13 cellular contexts compared by ENCODE assay signal in genomic region chr22:33842006-33842354, GRCh38.
DNase-seq lines count a peak whose midpoint lies in the region; ATAC-seq and TF ChIP-seq lines count a peak whose summit lies in the region.
"Had no signal": no experiment of that assay in that cellular context is flagged by ENCODE, and none has a peak within 500 bp of the region (broad histone marks: within the 10 kb centered on the region; RNA-seq: fewer than 3 reads in every experiment).

No MANE protein-coding gene starts in this region.

- no peaks in the 10 kb centered on the region for H3K36me3 ChIP-seq in left ventricle myocardium inferior
- no peaks in the 10 kb centered on the region; the same call in 1 of the 2 replicates for H3K36me3 ChIP-seq in OCI-LY7 (ENCODE audit: insufficient read depth, low read length)
- H3K36me3 ChIP-seq in colonic mucosa: no peaks in the 10 kb centered on the region

- peak overlapping the region; percentile 37; the same call in 1 of the 2 replicates for H2AFZ ChIP-seq in OCI-LY7 (ENCODE audit: low read length)

- H4K20me1 ChIP-seq in OCI-LY7 (ENCODE audit: insufficient read depth, low read length): no peaks in the 10 kb centered on the region

- no peak for TF ChIP-seq CTCF in left ventricle myocardium inferior (IDR thresholded peaks at IDR 0.05; ENCODE audit: borderline replicate concordance)
- no peak for TF ChIP-seq CTCF in OCI-LY7 (conservative IDR thresholded peaks at IDR 0.05; ENCODE audit: low read length)
- TF ChIP-seq CTCF in colonic mucosa (IDR thresholded peaks at IDR 0.05): no peak

- H3K4me3 ChIP-seq in left ventricle myocardium inferior: peak overlapping the region; percentile 17
- peak overlapping the region; percentile 60 for H3K4me3 ChIP-seq in OCI-LY7 (ENCODE audit: low read depth, low read length, poor library complexity, severe bottlenecking)
- H3K4me3 ChIP-seq in colonic mucosa: no peak overlapping the region
- H3K4me3 ChIP-seq: skin epidermis had no signal

- H3K27me3 ChIP-seq in left ventricle myocardium inferior (ENCODE audit: low read depth) (no peaks in the 10 kb centered on the region), colonic mucosa (no peaks in the 10 kb centered on the region)

- H3K9me3 ChIP-seq in left ventricle myocardium inferior (replicated peaks): no peaks in the 10 kb centered on the region
- H3K9me3 ChIP-seq in OCI-LY7 (ENCODE audit: low read length): peaks cover 9% of the 10 kb centered on the region; the same call in 1 of the 2 replicates
- no peaks in the 10 kb centered on the region for H3K9me3 ChIP-seq in colonic mucosa

- no peak overlapping the region for H3K9ac ChIP-seq in colonic mucosa (ENCODE audit: low read depth in 2 of 2, low read length in 2 of 2)

- CTCF ChIA-PET in OCI-LY7 (lab: Charles Lee; ENCODE audit: unreplicated experiment): no interaction called here

- no peak for DNase-seq in left ventricle myocardium inferior
- DNase-seq in left cardiac atrium: no peak
- peak; percentile 78 for DNase-seq in OCI-LY7 (ENCODE audit: low spot score)
- DNase-seq in colonic mucosa: no peak
- DNase-seq in glomerular visceral epithelial cell (ENCODE audit: extremely low spot score): no peak
- no peak for DNase-seq in activated CD4-positive, alpha-beta T cell treated with anti-CD3 and anti-CD28 coated beads, Interleukin-2, amount 50 U/mL, for 48 hours
- no peak for DNase-seq in GM19240 (ENCODE audit: insufficient read length, low spot score)
- DNase-seq: activated CD4-positive, alpha-beta T cell treated with anti-CD3 and anti-CD28 coated beads, Interleukin-2, amount 10 ng/mL, durations not matched to agents 24 days and 14 days; CD4-positive, alpha-beta T cell; stimulated activated naive CD4-positive, alpha-beta T cell had no signal

- H3K4me1 ChIP-seq in left ventricle myocardium inferior (peaks cover 65% of the 10 kb centered on the region), OCI-LY7 (ENCODE audit: insufficient read depth, low read length, poor library complexity, severe bottlenecking) (peaks cover 59% of the 10 kb centered on the region), colonic mucosa (no peaks in the 10 kb centered on the region)

- peaks cover 10% of the 10 kb centered on the region; the same call in 1 of the 2 replicates for H3K79me2 ChIP-seq in OCI-LY7 (ENCODE audit: insufficient read depth, low read depth, low read length)

- peak overlapping the region; percentile 67 for H3K27ac ChIP-seq in left ventricle myocardium inferior (replicated peaks)
- H3K27ac ChIP-seq in OCI-LY7 (ENCODE audit: low read depth, low read length, poor library complexity, severe bottlenecking): peak overlapping the region; percentile 93
- no peak overlapping the region for H3K27ac ChIP-seq in colonic mucosa

- H3K4me2 ChIP-seq in OCI-LY7 (ENCODE audit: low read length): peak overlapping the region; percentile 85

- ATAC-seq in left cardiac atrium: no peak
- ATAC-seq in HG02884 (IDR thresholded peaks at IDR 0.05; ENCODE audit: unreplicated experiment): peak; percentile 63
- ATAC-seq: activated naive CD4-positive, alpha-beta T cell treated with anti-CD3 and anti-CD28 coated beads, Interleukin-2, amount 50 U/mL, for 72 hours had no signal

- no peaks in the 10 kb centered on the region for H3K9me2 ChIP-seq in OCI-LY7 (ENCODE audit: insufficient read depth, low read length)

- TSS peak; percentile 65 for BruUV-seq in OCI-LY7 (replicated peaks; lab: Mats Ljungman, UMichigan)

- intact Hi-C loops in left ventricle myocardium inferior (cut with micrococcal nuclease): no loop called here
- intact Hi-C loops in left cardiac atrium (cut with DNase I): no loop called here
- intact Hi-C loops in OCI-LY7 (cut with micrococcal nuclease; ENCODE audit: unreplicated experiment): loop anchor here (1.0 to 5.0 kb wide), 9 partner anchors 11 to 569 kb away; no protein-coding TSS in a partner anchor
- intact Hi-C loops in colonic mucosa (cut with DNase I): no loop called here

- POLR2A ChIA-PET in OCI-LY7 (lab: Charles Lee): interaction anchor here (0.7 to 2.0 kb wide), 4 partner anchors 10 to 85 kb away, joined by 3 to 5 read pairs (median 4); no protein-coding TSS in a partner anchor
